ENCODE assay signal across 8 cellular contexts in the genomic region with DNA sequence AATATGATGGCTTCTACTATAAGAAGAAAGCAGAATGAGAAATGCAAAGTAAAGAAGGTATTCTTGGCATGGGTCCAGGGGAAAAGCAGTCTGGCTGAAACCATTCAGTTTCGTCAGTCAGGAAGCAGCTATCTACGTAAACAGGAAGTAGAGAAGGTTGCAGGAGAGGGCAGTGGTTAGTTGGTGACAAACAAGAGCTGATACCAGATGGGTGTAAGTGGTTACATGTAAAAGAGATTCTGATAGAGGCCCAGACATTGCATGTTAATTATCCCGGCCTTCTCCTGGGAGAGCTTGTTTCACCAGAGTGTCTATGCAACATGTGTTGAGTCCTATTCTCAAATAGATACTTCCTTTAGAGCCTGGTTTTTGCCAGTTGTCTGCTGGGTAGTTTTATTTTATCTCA. TPM values are rescaled to one million over a fixed set of nuclear protein-coding genes. Genes with fewer than 3 reads are reported as not detected.
DNase-seq lines count a peak whose midpoint lies in the region; ATAC-seq and TF ChIP-seq lines count a peak whose summit lies in the region.
"Had no signal": no experiment of that assay in that cellular context is flagged by ENCODE, and none has a peak within 500 bp of the region (broad histone marks: within the 10 kb centered on the region; RNA-seq: fewer than 3 reads in every experiment).

No MANE protein-coding gene starts in this region.

- intact Hi-C loops in activated CD8-positive, alpha-beta T cell treated with anti-CD3 and anti-CD28 coated beads for 36 hours (cut with micrococcal nuclease), result no loop called here

- peak overlapping the region; percentile 77 for H3K27ac Mint-ChIP-seq in activated CD8-positive, alpha-beta T cell treated with anti-CD3 and anti-CD28 coated beads for 36 hours
- H3K27ac Mint-ChIP-seq: dendritic cell treated with granulocyte-macrophage colony-stimulating factor and Interleukin-4, amounts not matched to agents 40 ng/mL and 50 ng/mL, for 4 days had no signal

- H3K4me1 Mint-ChIP-seq in activated CD8-positive, alpha-beta T cell treated with anti-CD3 and anti-CD28 coated beads for 36 hours (ENCODE audit: low read depth), result peaks cover 59% of the 10 kb centered on the region

- peaks cover 84% of the 10 kb centered on the region for H3K36me3 Mint-ChIP-seq in activated CD8-positive, alpha-beta T cell treated with anti-CD3 and anti-CD28 coated beads for 36 hours (ENCODE audit: low read depth)

- peaks cover 39% of the 10 kb centered on the region for H3K9me3 Mint-ChIP-seq in activated CD8-positive, alpha-beta T cell treated with anti-CD3 and anti-CD28 coated beads for 36 hours
- H3K9me3 Mint-ChIP-seq: dendritic cell treated with granulocyte-macrophage colony-stimulating factor and Interleukin-4, amounts not matched to agents 40 ng/mL and 50 ng/mL, for 4 days had no signal

- peak; percentile 1 for DNase-seq in NCI-H2107 (lab: John Stamatoyannopoulos, UW)
- DNase-seq in activated CD8-positive, alpha-beta T cell treated with anti-CD3 and anti-CD28 coated beads for 36 hours, result peak; percentile 73
- DNase-seq in fibroblast of villous mesenchyme (ENCODE audit: low read depth), result peak; percentile 85
- peak; percentile 68 for DNase-seq in stimulated activated CD4-positive, alpha-beta T cell treated with anti-CD3 and anti-CD28 coated beads, Interleukin-4, amount 100 ng/mL, for 24 hours
- DNase-seq in cerebellum (ENCODE audit: low spot score), result no peak

- peak overlapping the region; percentile 14 for H3K4me3 Mint-ChIP-seq in activated CD8-positive, alpha-beta T cell treated with anti-CD3 and anti-CD28 coated beads for 36 hours
- H3K4me3 Mint-ChIP-seq: dendritic cell treated with granulocyte-macrophage colony-stimulating factor and Interleukin-4, amounts not matched to agents 40 ng/mL and 50 ng/mL, for 4 days had no signal

- POLR2A ChIA-PET in activated CD8-positive, alpha-beta T cell treated with anti-CD3 and anti-CD28 coated beads for 36 hours (lab: Charles Lee), result interaction anchor here (0.7 to 1.9 kb wide), 10 partner anchors 11 to 187 kb away, joined by 3 to 13 read pairs (median 3); a partner anchor contains a TSS

- CTCF ChIA-PET in activated CD8-positive, alpha-beta T cell treated with anti-CD3 and anti-CD28 coated beads for 36 hours (lab: Charles Lee), result interaction anchor here (1.0 to 2.3 kb wide), 6 partner anchors 31 to 395 kb away, joined by 3 to 10 read pairs (median 5); no protein-coding TSS in a partner anchor

- H3K27me3 Mint-ChIP-seq in activated CD8-positive, alpha-beta T cell treated with anti-CD3 and anti-CD28 coated beads for 36 hours, result no peaks in the 10 kb centered on the region
- H3K27me3 Mint-ChIP-seq: dendritic cell treated with granulocyte-macrophage colony-stimulating factor and Interleukin-4, amounts not matched to agents 40 ng/mL and 50 ng/mL, for 4 days had no signal

- no peak overlapping the region for H3K4me3 ChIP-seq in fibroblast of villous mesenchyme (ENCODE audit: low read depth, low read length)

- TF ChIP-seq CTCF in activated CD8-positive, alpha-beta T cell treated with anti-CD3 and anti-CD28 coated beads for 36 hours (IDR thresholded peaks at IDR 0.05), result no peak
- no peak for TF ChIP-seq CTCF in fibroblast of villous mesenchyme (IDR thresholded peaks at IDR 0.05; ENCODE audit: insufficient read depth, low read depth, low read length)

- ATAC-seq in GM18870 (IDR thresholded peaks at IDR 0.05; ENCODE audit: unreplicated experiment), result peak; percentile 99
- peak; percentile 99 for ATAC-seq in HG02884 (IDR thresholded peaks at IDR 0.05; ENCODE audit: unreplicated experiment)
- peak; percentile 92 for ATAC-seq in activated CD8-positive, alpha-beta T cell treated with anti-CD3 and anti-CD28 coated beads for 36 hours

RNA-seq across cellular contexts. Expression of a gene that starts 58.4 kb away (rescaled TPM):
- 100 to 1,000 TPM; 329 to 338 TPM for total RNA-seq in activated CD8-positive, alpha-beta T cell treated with anti-CD3 and anti-CD28 coated beads for 36 hours
- total RNA-seq in fibroblast of villous mesenchyme (145 and 148 TPM in 2 replicates), cerebellum (100 TPM)
